ENCODE assay signal across 8 cellular contexts in the genomic region with DNA sequence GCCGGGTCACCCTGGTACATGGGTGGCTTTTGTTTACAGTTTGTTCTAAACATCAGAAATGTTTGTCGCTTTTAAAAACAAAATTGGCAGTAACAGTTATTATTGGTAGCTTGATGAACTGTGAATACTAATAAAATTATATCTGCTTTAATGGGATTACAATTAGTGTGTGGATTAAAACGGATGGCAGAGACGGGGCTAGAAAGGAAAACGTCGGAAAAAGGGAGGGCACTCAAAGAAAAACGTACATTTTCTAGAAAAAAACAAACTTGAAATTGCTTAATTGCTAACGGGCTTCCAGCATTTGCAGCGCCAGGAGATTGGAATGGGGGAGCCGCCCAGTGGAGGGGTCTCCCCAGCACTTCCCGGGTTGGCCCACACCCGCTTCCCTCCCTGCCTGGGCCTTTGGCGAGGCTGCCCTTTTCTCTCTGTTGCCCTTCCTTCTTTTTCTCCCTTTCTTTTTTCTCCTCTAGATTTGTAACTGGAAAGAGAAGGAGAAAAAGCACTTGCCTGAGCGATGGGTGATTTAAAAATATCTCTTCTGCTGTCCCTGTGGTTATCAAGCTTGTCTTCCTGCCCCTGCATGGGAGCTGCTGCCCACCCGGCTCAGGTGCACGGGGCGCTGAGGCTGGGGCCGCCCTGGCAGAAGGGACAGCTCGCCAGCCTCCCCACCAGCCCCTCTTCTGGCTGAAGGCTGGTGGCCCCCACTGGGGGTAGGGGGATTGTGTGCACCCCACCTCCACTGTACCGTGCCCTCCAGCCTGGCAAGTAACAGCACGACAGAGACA. TPM values are rescaled to one million over a fixed set of nuclear protein-coding genes. Genes with fewer than 3 reads are reported as not detected.
DNase-seq lines count a peak whose midpoint lies in the region; ATAC-seq and TF ChIP-seq lines count a peak whose summit lies in the region.

No MANE protein-coding gene starts in this region.

- H2BK120ac ChIP-seq in IMR-90 (ENCODE audit: low read depth, low read length), result peak overlapping the region; percentile 84

- intact Hi-C loops in IMR-90 (cut with micrococcal nuclease), result loop anchor here (2.0 kb wide), 1 partner anchor 22 kb away; no protein-coding TSS in a partner anchor
- intact Hi-C loops in left lung (cut with DNase I), result loop anchor here in 1 of 2 donors (10.0 kb wide), 1 partner anchor 84 kb away; no protein-coding TSS in a partner anchor
- intact Hi-C loops in activated CD4-positive, alpha-beta T cell treated with anti-CD3 and anti-CD28 coated beads, Interleukin-2, amount 10 ng/mL, durations not matched to agents 24 days and 14 days (cut with micrococcal nuclease), result no loop called here

- TF ChIP-seq CTCF in IMR-90 (conservative IDR thresholded peaks at IDR 0.05; ENCODE audit: low read depth, low read length), result no peak
- TF ChIP-seq CTCF in brain microvascular endothelial cell (IDR thresholded peaks at IDR 0.05; ENCODE audit: low read depth, low read length, missing control alignments), result no peak
- no peak for TF ChIP-seq CTCF in left lung (IDR thresholded peaks at IDR 0.05)

- peak overlapping the region; percentile 52 for H3K4me3 ChIP-seq in IMR-90 (ENCODE audit: insufficient read depth, low read depth, low read length)
- H3K4me3 ChIP-seq in brain microvascular endothelial cell (ENCODE audit: low read depth, low read length), result peak overlapping the region; percentile 60
- peak overlapping the region; percentile 49 to 72 for H3K4me3 ChIP-seq in left lung

- H2BK20ac ChIP-seq in IMR-90 (ENCODE audit: low read depth, low read length), result 0 out of 2 replicates have a peak overlapping the region, but pooled peaks have one; percentile 20

- H3K4ac ChIP-seq in IMR-90 (ENCODE audit: low read depth, low read length), result peak overlapping the region; percentile 99

- CTCF ChIA-PET in IMR-90 (lab: Yijun Ruan, JAX), result no interaction called here

- in situ Hi-C loops in IMR-90 (cut with MboI; ENCODE audit: low sequenced_read_pairs), result no loop called here
- in situ Hi-C loops in brain microvascular endothelial cell (cut with HindIII; ENCODE audit: low pct_ligation_motif_present, low sequenced_read_pairs), result loop anchor here (10.0 kb wide), 1 partner anchor 114 kb away; the partner anchor contains the start of gene ACTG1

- DNase-seq in IMR-90 (no peak), brain microvascular endothelial cell (no peak), left lung (no peak), substantia nigra (lab: John Stamatoyannopoulos, UW) (no peak), SW480 (ENCODE audit: low spot score) (no peak), pons (ENCODE audit: low spot score) (no peak)
- no peak for DNase-seq in activated CD4-positive, alpha-beta T cell treated with anti-CD3 and anti-CD28 coated beads, Interleukin-2, amount 10 ng/mL, durations not matched to agents 24 days and 14 days
- no peak for DNase-seq in stimulated activated naive CD8-positive, alpha-beta T cell treated with anti-CD3 and anti-CD28 coated beads, Interleukin-15, Interleukin-2, amounts not matched to agents 100 U/mL and 50 U/mL, for 24 hours

- H3K27ac Mint-ChIP-seq in activated CD4-positive, alpha-beta T cell treated with anti-CD3 and anti-CD28 coated beads, Interleukin-2, amount 10 ng/mL, durations not matched to agents 24 days and 14 days, result no peak overlapping the region

- peak overlapping the region; percentile 91 for H3K4me2 ChIP-seq in IMR-90 (ENCODE audit: low read depth, low read length)

- H3K9me3 Mint-ChIP-seq in activated CD4-positive, alpha-beta T cell treated with anti-CD3 and anti-CD28 coated beads, Interleukin-2, amount 10 ng/mL, durations not matched to agents 24 days and 14 days, result no peaks in the 10 kb centered on the region

- peak overlapping the region; percentile 96 for H2BK5ac ChIP-seq in IMR-90 (ENCODE audit: low read depth, low read length, poor library complexity, severe bottlenecking)

- ATAC-seq in IMR-90 (ENCODE audit: low read depth), result no peak
- ATAC-seq in left lung, result no peak
- no peak for ATAC-seq in stimulated activated naive CD8-positive, alpha-beta T cell treated with anti-CD3 and anti-CD28 coated beads, Interleukin-15, Interleukin-2, amounts not matched to agents 100 U/mL and 50 U/mL, for 24 hours

- H3K27ac ChIP-seq in IMR-90 (ENCODE audit: insufficient read depth, low read length), result peak overlapping the region; percentile 98
- peak overlapping the region; percentile 90 for H3K27ac ChIP-seq in brain microvascular endothelial cell
- H3K27ac ChIP-seq in left lung, result peak overlapping the region; percentile 93 to 95
- peak overlapping the region; percentile 77 for H3K27ac ChIP-seq in substantia nigra (ENCODE audit: low read depth, low read length, poor library complexity, severe bottlenecking)

- no peak overlapping the region for H3K4me3 Mint-ChIP-seq in activated CD4-positive, alpha-beta T cell treated with anti-CD3 and anti-CD28 coated beads, Interleukin-2, amount 10 ng/mL, durations not matched to agents 24 days and 14 days

- H3K36me3 ChIP-seq in IMR-90 (ENCODE audit: control insufficient read depth, insufficient read depth, low read length) (no peaks in the 10 kb centered on the region; the same call in 1 of the 2 replicates), brain microvascular endothelial cell (replicated peaks) (no peaks in the 10 kb centered on the region), left lung (no peaks in the 10 kb centered on the region)

- H2AK5ac ChIP-seq in IMR-90 (ENCODE audit: low read depth, low read length), result peak overlapping the region; percentile 95

- POLR2A ChIA-PET in IMR-90 (lab: Charles Lee; ENCODE audit: unreplicated experiment), result no interaction called here

- peak overlapping the region; percentile 95; the same call in 1 of the 2 replicates for H3K56ac ChIP-seq in IMR-90 (ENCODE audit: extremely low read depth, insufficient read depth, low read length)

- peak overlapping the region; percentile 84 for H2AFZ ChIP-seq in IMR-90 (replicated peaks; ENCODE audit: low read length, poor library complexity)

- peak overlapping the region; percentile 16 for H3K18ac ChIP-seq in IMR-90 (ENCODE audit: low read depth, low read length)

- BruUV-seq in IMR-90 (replicated peaks; lab: Mats Ljungman, UMichigan), result no TSS peak

- WGBS in IMR-90 (ENCODE audit: extremely low coverage in 2 of 2, insufficient read length in 1 of 2), 2 experiments, result 87% methylated on average over 3 of the region's 21 CpGs; no CpG with 5 or more reads in 1 of the 2 experiments

- no peak for TF ChIP-seq RAD21 in IMR-90 (IDR thresholded peaks at IDR 0.05; ENCODE audit: low read length)

- peak overlapping the region; percentile 89 for H4K91ac ChIP-seq in IMR-90 (ENCODE audit: insufficient read depth, low read depth, low read length)

- H3K27me3 ChIP-seq in IMR-90 (ENCODE audit: control insufficient read depth, insufficient read depth, low read length) (no peaks in the 10 kb centered on the region), brain microvascular endothelial cell (replicated peaks) (no peaks in the 10 kb centered on the region), left lung (peaks cover 0 to 57% of the 10 kb centered on the region in 2 donors)

- H2BK15ac ChIP-seq in IMR-90 (ENCODE audit: low read depth, low read length), result peak overlapping the region; percentile 42; the same call in 2 of the 3 replicates

- H3K9me3 ChIP-seq in IMR-90 (ENCODE audit: control insufficient read depth, insufficient read depth, low read length), result no peaks in the 10 kb centered on the region
- H3K9me3 ChIP-seq in left lung, result no peaks in the 10 kb centered on the region

- peak overlapping the region; percentile 53 for H3K14ac ChIP-seq in IMR-90 (replicated peaks; ENCODE audit: low read depth, low read length)

- H3K36me3 Mint-ChIP-seq in activated CD4-positive, alpha-beta T cell treated with anti-CD3 and anti-CD28 coated beads, Interleukin-2, amount 10 ng/mL, durations not matched to agents 24 days and 14 days (ENCODE audit: low read depth), result peaks cover 3% of the 10 kb centered on the region

- peaks cover 4% of the 10 kb centered on the region; the same call in 1 of the 2 replicates for H4K20me1 ChIP-seq in IMR-90 (ENCODE audit: insufficient read depth, low read length)

- dilution Hi-C loops in IMR-90 (cut with HindIII; ENCODE audit: low sequenced_read_pairs, unreplicated experiment), result no loop called here

- H2AK9ac ChIP-seq in IMR-90 (replicated peaks; ENCODE audit: low read depth, low read length, poor library complexity), result peak overlapping the region; percentile 92

- H4K5ac ChIP-seq in IMR-90 (ENCODE audit: low read depth, low read length), result peak overlapping the region; percentile 58

- peak overlapping the region; percentile 58; the same call in 1 of the 2 replicates for H3K23ac ChIP-seq in IMR-90 (ENCODE audit: low read depth, low read length)

- no peak for TF ChIP-seq POLR2A in IMR-90 (IDR thresholded peaks at IDR 0.05; ENCODE audit: low read depth, low read length)

- peak overlapping the region; percentile 65 to 92; a peak in 3 of 4 replicates for H4K8ac ChIP-seq in IMR-90 (ENCODE audit: low read depth in 2 of 2, low read length in 2 of 2)

- peaks cover 16 to 51% of the 10 kb centered on the region in 2 experiments; a peak in 3 of 4 replicates for H3K79me1 ChIP-seq in IMR-90 (ENCODE audit: low read depth in 1 of 2, low read length in 2 of 2)

- H3K4me1 Mint-ChIP-seq in activated CD4-positive, alpha-beta T cell treated with anti-CD3 and anti-CD28 coated beads, Interleukin-2, amount 10 ng/mL, durations not matched to agents 24 days and 14 days, result peaks cover 9% of the 10 kb centered on the region

- H3K4me1 ChIP-seq in IMR-90 (ENCODE audit: control insufficient read depth, insufficient read depth, low read length), result peaks cover 37% of the 10 kb centered on the region
- peaks cover 46 to 82% of the 10 kb centered on the region in 2 donors for H3K4me1 ChIP-seq in left lung

- H3K9me1 ChIP-seq in IMR-90 (ENCODE audit: insufficient read depth, low read length), result peaks cover 3% of the 10 kb centered on the region; the same call in 1 of the 2 replicates

- H3K27me3 Mint-ChIP-seq in activated CD4-positive, alpha-beta T cell treated with anti-CD3 and anti-CD28 coated beads, Interleukin-2, amount 10 ng/mL, durations not matched to agents 24 days and 14 days, result peaks cover 60% of the 10 kb centered on the region

- H3K9ac ChIP-seq in IMR-90 (ENCODE audit: low read depth, low read length), result peak overlapping the region; percentile 97

TF ChIP-seq in IMR-90, 13 proteins besides CTCF, POLR2A, EP300 and RAD21 (continues in another document):
- TF ChIP-seq BHLHE40 (IDR thresholded peaks at IDR 0.05; ENCODE audit: low read depth, low read length), result no peak
- no peak for TF ChIP-seq RCOR1 (IDR thresholded peaks at IDR 0.05; ENCODE audit: insufficient replicate concordance, low read length)
- no peak for TF ChIP-seq FOS (IDR thresholded peaks at IDR 0.05; ENCODE audit: low read depth, low read length)

RNA-seq across cellular contexts. Expression of gene BAHCC1, which starts 5.9 kb away (rescaled TPM):
- total RNA-seq in IMR-90 (2012; rRNA removed) (0.36 and 0.83 TPM in 2 replicates), left lung (10 to 100 TPM; 13.6 to 19.8 TPM)
- polyA plus RNA-seq in IMR-90 (2012; rRNA removed), result 7.8 and 8.1 TPM in 2 replicates
- polyA plus RNA-seq in IMR-90 (2012; cell fraction: cytosol; rRNA removed), result 4.4 and 5.5 TPM in 2 replicates
- polyA plus RNA-seq in IMR-90 (2012; cell fraction: nucleus; rRNA removed; ENCODE audit: low replicate concordance), result 24.1 and 56.3 TPM in 2 replicates
- total RNA-seq in activated CD4-positive, alpha-beta T cell treated with anti-CD3 and anti-CD28 coated beads, Interleukin-2, amount 10 ng/mL, durations not matched to agents 24 days and 14 days, result 0.05 TPM in 1 of 2 replicates, not detected in the other
